Comparison of ENCODE assay signal across 12 cellular contexts in the genomic region with DNA sequence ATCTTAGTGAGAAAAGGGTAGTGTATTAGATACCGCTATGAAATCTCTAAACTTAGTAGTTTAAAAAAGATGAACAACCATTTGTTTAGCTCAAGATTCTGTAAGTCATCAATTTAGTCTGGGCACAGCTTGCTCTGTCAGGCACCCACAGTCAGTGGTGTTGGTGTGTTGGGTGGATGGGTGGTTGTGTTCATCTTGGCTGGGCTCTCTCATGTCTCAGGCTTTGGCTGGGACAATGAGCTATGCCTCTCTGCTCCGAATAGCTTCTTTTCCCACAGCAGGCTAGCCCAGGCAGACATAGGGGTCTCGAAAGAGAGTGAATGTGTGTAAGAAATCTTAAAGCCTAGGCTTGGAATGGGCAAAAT.
DNase-seq lines count a peak whose midpoint lies in the region; ATAC-seq, FAIRE-seq and TF ChIP-seq lines count a peak whose summit lies in the region.
"Had no signal": no experiment of that assay in that cellular context is flagged by ENCODE, and none has a peak within 500 bp of the region (broad histone marks: within the 10 kb centered on the region; RNA-seq: fewer than 3 reads in every experiment).

No MANE protein-coding gene starts in this region.

- peak; percentile 21 for ATAC-seq in GM19023 (IDR thresholded peaks at IDR 0.05; ENCODE audit: unreplicated experiment)
- peak; percentile 20 for ATAC-seq in GM21619 (IDR thresholded peaks at IDR 0.05; ENCODE audit: unreplicated experiment)
- ATAC-seq in HG03135 (IDR thresholded peaks at IDR 0.05; ENCODE audit: unreplicated experiment): peak; percentile 18
- no peak for ATAC-seq in Right ventricle myocardium superior (ENCODE audit: poor library complexity)

- TF ChIP-seq POLR2A in breast epithelium (IDR thresholded peaks at IDR 0.05): no peak

- no peaks in the 10 kb centered on the region for H3K9me3 ChIP-seq in breast epithelium
- H3K9me3 ChIP-seq: stomach had no signal

- no peaks in the 10 kb centered on the region for H3K36me3 ChIP-seq in breast epithelium
- H3K36me3 ChIP-seq: stomach had no signal

- peak overlapping the region in 42 of 59 donors; percentile 11 to 85 (median 58) for H3K27ac ChIP-seq in dorsolateral prefrontal cortex
- H3K27ac ChIP-seq in breast epithelium: no peak overlapping the region
- H3K27ac ChIP-seq: stomach had no signal

- H3K27me3 ChIP-seq in dorsolateral prefrontal cortex: no peaks in the 10 kb centered on the region
- H3K27me3 ChIP-seq in breast epithelium: no peaks in the 10 kb centered on the region
- H3K27me3 ChIP-seq: stomach had no signal

- DNase-seq in dorsolateral prefrontal cortex (peak in 2 of 10 donors; percentile 24 to 45), Right ventricle myocardium superior (no peak), frontal cortex (ENCODE audit: low spot score in 2 of 2) (no peak), breast epithelium (ENCODE audit: low spot score in 2 of 2) (no peak)
- no peak for DNase-seq in activated T-cell treated with anti-CD3 and anti-CD28 coated beads, Interleukin-2, amount 50 U/mL, for 1 hour
- DNase-seq: kidney, NCI-H1417 treated with DMSO at 0.1 percent for 48 hours, stomach, T-helper 9 cell had no signal

- no peak for FAIRE-seq in frontal cortex (lab: Jason Lieb, UNC)
- FAIRE-seq: kidney had no signal

- TF ChIP-seq CTCF in dorsolateral prefrontal cortex (IDR thresholded peaks at IDR 0.05 in 54 of 56, conservative IDR thresholded peaks at IDR 0.05 in 2 of 56; ENCODE audit: low read depth in 1 of 56, partially characterized antibody in 56 of 56): no peak
- TF ChIP-seq CTCF in breast epithelium (IDR thresholded peaks at IDR 0.05): no peak

- no peaks in the 10 kb centered on the region for H3K4me1 ChIP-seq in breast epithelium
- H3K4me1 ChIP-seq: stomach had no signal

- intact Hi-C loops in dorsolateral prefrontal cortex (cut with DNase I): no loop called here
- intact Hi-C loops in Right ventricle myocardium superior (cut with DNase I): no loop called here
- intact Hi-C loops in breast epithelium (cut with DNase I; ENCODE audit: low total_unique reads): no loop called here

- H3K4me3 ChIP-seq in dorsolateral prefrontal cortex (no peak overlapping the region), breast epithelium (no peak overlapping the region)
- H3K4me3 ChIP-seq: stomach had no signal

Comparison
In these comparisons a context has a peak if more than half of its experiments do, and no peak if none do; other contexts are left out.
1. H3K27ac ChIP-seq: peak in dorsolateral prefrontal cortex (42 of 59); none in breast epithelium (0 of 2).